In the genomic region with DNA sequence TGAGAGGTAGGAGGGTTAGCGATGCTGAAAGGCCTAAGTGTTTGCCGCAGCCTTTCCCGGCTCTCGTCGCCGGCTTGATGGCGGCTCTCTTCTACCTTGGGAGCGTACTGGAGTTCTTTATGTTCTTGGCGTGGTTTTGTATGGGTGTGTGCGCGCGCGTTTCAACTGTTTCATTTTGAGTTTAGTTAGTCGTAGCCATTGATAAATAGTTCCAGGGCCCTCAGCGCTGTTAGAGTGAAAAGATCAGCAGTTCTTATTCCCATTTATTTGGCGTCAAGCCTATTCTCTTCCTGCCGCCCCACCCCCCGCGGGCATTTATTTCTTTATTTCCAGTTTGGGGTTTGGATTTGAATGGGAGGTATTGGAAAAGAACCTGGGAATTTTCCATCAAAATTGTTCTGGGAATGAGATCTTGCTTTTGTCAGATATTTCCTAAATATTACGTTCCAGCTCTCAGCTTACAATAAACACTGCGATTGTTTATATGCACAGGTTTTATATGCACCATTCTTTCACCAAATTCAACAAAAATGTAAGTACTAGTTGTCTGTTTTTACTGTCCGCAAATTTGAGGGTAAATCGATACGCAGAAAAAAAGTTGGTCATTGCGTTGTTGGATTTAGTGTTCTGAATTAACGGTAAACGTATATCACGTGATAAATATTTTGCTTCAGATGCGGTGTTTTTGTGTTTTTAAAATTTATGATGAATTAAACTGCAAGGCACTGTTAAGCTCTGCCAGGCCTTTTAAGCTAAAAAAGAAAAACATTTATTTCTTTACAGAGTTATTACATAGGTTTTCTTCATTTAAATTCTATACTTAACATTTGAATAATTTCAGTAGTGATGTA, we compare ENCODE assay signal across 8 cellular contexts. TPM values are rescaled to one million over a fixed set of nuclear protein-coding genes. Genes with fewer than 3 reads are reported as not detected.
DNase-seq lines count a peak whose midpoint lies in the region; ATAC-seq, FAIRE-seq and TF ChIP-seq lines count a peak whose summit lies in the region.

No MANE protein-coding gene starts in this region.

- peak overlapping the region in 1 of 2 experiments; percentile 46 for H3K23ac ChIP-seq in mesenchymal stem cell (ENCODE audit: low read length in 2 of 2)

- H3K4me3 ChIP-seq in WERI-Rb-1 (ENCODE audit: low read depth, low read length) = peak overlapping the region; percentile 78
- H3K4me3 ChIP-seq in mesenchymal stem cell (ENCODE audit: insufficient read depth in 1 of 2, low read depth in 1 of 2, low read length in 2 of 2) = peak overlapping the region; percentile 90 to 96

- H3K9me3 ChIP-seq in KOPT-K1 (ENCODE audit: insufficient read depth, low read length, poor library complexity, severe bottlenecking) (no peaks in the 10 kb centered on the region), WERI-Rb-1 (ENCODE audit: severe bottlenecking) (no peaks in the 10 kb centered on the region), mesenchymal stem cell (ENCODE audit: control insufficient read depth, low read length) (no peaks in the 10 kb centered on the region)

- peaks cover 2% of the 10 kb centered on the region for H3K79me1 ChIP-seq in mesenchymal stem cell (replicated peaks; ENCODE audit: low read length, poor library complexity, severe bottlenecking)

- no peak overlapping the region for H2AFZ ChIP-seq in mesenchymal stem cell (ENCODE audit: low read depth, low read length)

- peak overlapping the region; percentile 97 for H4K91ac ChIP-seq in mesenchymal stem cell (ENCODE audit: low read length)

- H3K27me3 ChIP-seq in WERI-Rb-1 (ENCODE audit: insufficient read depth, low read depth, severe bottlenecking) (no peaks in the 10 kb centered on the region), mesenchymal stem cell (ENCODE audit: control insufficient read depth in 1 of 2, insufficient read depth in 1 of 2, low read length in 2 of 2) (no peaks in the 10 kb centered on the region)

- peaks cover 3% of the 10 kb centered on the region for H3K4me1 ChIP-seq in mesenchymal stem cell (ENCODE audit: control insufficient read depth, insufficient read depth, low read depth, low read length)

- DNase-seq in GM12891 (ENCODE audit: insufficient read length, low spot score) (no peak), WERI-Rb-1 (no peak), mesenchymal stem cell (peak; percentile 56), NCI-H226 (no peak)
- DNase-seq in stimulated activated CD8-positive, alpha-beta memory T cell treated with anti-CD3 and anti-CD28 coated beads, Interleukin-7, amount 100 ng/mL, for 24 hours (ENCODE audit: low read depth) = peak; percentile 26

- peaks cover 26% of the 10 kb centered on the region for H3K4me1 Mint-ChIP-seq in dendritic cell treated with granulocyte-macrophage colony-stimulating factor and Interleukin-4, amounts not matched to agents 40 ng/mL and 50 ng/mL, for 4 days (ENCODE audit: low read depth)

- H3K27ac ChIP-seq in KOPT-K1 (ENCODE audit: low read depth, low read length, poor library complexity, severe bottlenecking) (peak overlapping the region; percentile 99), WERI-Rb-1 (peak overlapping the region; percentile 99), mesenchymal stem cell (ENCODE audit: low read length, poor library complexity, severe bottlenecking) (peak overlapping the region; percentile 100)

- no peaks in the 10 kb centered on the region for H3K9me3 Mint-ChIP-seq in dendritic cell treated with granulocyte-macrophage colony-stimulating factor and Interleukin-4, amounts not matched to agents 40 ng/mL and 50 ng/mL, for 4 days

- H4K8ac ChIP-seq in mesenchymal stem cell (ENCODE audit: low read length) = peak overlapping the region; percentile 98

- no peak for TF ChIP-seq CTCF in WERI-Rb-1 (IDR thresholded peaks at IDR 0.05; ENCODE audit: low read depth, low read length)

- peak overlapping the region; percentile 68 for H3K4me2 ChIP-seq in mesenchymal stem cell (ENCODE audit: low read length, poor library complexity, severe bottlenecking)

- no peak for ATAC-seq in GM21447 (IDR thresholded peaks at IDR 0.05; ENCODE audit: unreplicated experiment)

- peak overlapping the region in 1 of 2 experiments; percentile 100 for H3K14ac ChIP-seq in mesenchymal stem cell (ENCODE audit: low read length in 2 of 2)

- intact Hi-C loops in dendritic cell treated with granulocyte-macrophage colony-stimulating factor and Interleukin-4, amounts not matched to agents 40 ng/mL and 50 ng/mL, for 4 days (cut with micrococcal nuclease) = loop anchor here (2.0 to 10.0 kb wide), 6 partner anchors 23 to 823 kb away; a partner anchor contains a TSS

- TF ChIP-seq POLR2A in GM12891 (IDR thresholded peaks at IDR 0.05; ENCODE audit: low read depth, low read length) = peak; percentile 66; the same call in 1 of the 2 replicates

- H3K9ac ChIP-seq in mesenchymal stem cell (ENCODE audit: low read length) = peak overlapping the region; percentile 100

- H3K4me3 Mint-ChIP-seq in dendritic cell treated with granulocyte-macrophage colony-stimulating factor and Interleukin-4, amounts not matched to agents 40 ng/mL and 50 ng/mL, for 4 days = peak overlapping the region; percentile 98

- no peaks in the 10 kb centered on the region for H3K27me3 Mint-ChIP-seq in dendritic cell treated with granulocyte-macrophage colony-stimulating factor and Interleukin-4, amounts not matched to agents 40 ng/mL and 50 ng/mL, for 4 days

- H2BK15ac ChIP-seq in mesenchymal stem cell (ENCODE audit: low read depth, poor library complexity, severe bottlenecking) = peak overlapping the region; percentile 80

- peak overlapping the region; percentile 96 to 100 for H3K4ac ChIP-seq in mesenchymal stem cell (ENCODE audit: low read depth in 1 of 2, low read length in 2 of 2)

- FAIRE-seq in GM12891 (lab: Jason Lieb, UNC) = peak; percentile 79

- no peak overlapping the region for H2AK5ac ChIP-seq in mesenchymal stem cell (ENCODE audit: low read length, severe bottlenecking)

- H2BK120ac ChIP-seq in mesenchymal stem cell (ENCODE audit: low read depth, low read length) = peak overlapping the region; percentile 74

- H2BK12ac ChIP-seq in mesenchymal stem cell (ENCODE audit: low read length in 2 of 2) = no peak overlapping the region

- 7% methylated on average over 18 of the region's 29 CpGs for WGBS in mesenchymal stem cell

- H3K36me3 Mint-ChIP-seq in dendritic cell treated with granulocyte-macrophage colony-stimulating factor and Interleukin-4, amounts not matched to agents 40 ng/mL and 50 ng/mL, for 4 days (ENCODE audit: low read depth) = peaks cover 31% of the 10 kb centered on the region

- peak overlapping the region; percentile 99 for H3K27ac Mint-ChIP-seq in dendritic cell treated with granulocyte-macrophage colony-stimulating factor and Interleukin-4, amounts not matched to agents 40 ng/mL and 50 ng/mL, for 4 days

- peak overlapping the region; percentile 92 for H2BK5ac ChIP-seq in mesenchymal stem cell (ENCODE audit: low read depth, low read length, poor library complexity, severe bottlenecking)

- H3K18ac ChIP-seq in mesenchymal stem cell (ENCODE audit: low read depth in 1 of 2, low read length in 2 of 2) = peak overlapping the region in 1 of 2 experiments; percentile 98

- peaks cover 38% of the 10 kb centered on the region for H3K36me3 ChIP-seq in KOPT-K1 (ENCODE audit: insufficient read depth, low read length)
- peaks cover 37% of the 10 kb centered on the region for H3K36me3 ChIP-seq in WERI-Rb-1
- peaks cover 0 to 11% of the 10 kb centered on the region in 2 experiments for H3K36me3 ChIP-seq in mesenchymal stem cell (ENCODE audit: control insufficient read depth in 1 of 2, insufficient read depth in 2 of 2, low read depth in 1 of 2, low read length in 2 of 2)

TF ChIP-seq in GM12891, 5 proteins besides CTCF, POLR2A, EP300 and RAD21:
- no peak for TF ChIP-seq TAF1 (IDR thresholded peaks at IDR 0.05; ENCODE audit: low read depth, low read length)
- peak; percentile 55; the same call in 1 of the 2 replicates for TF ChIP-seq POLR2AphosphoS5 (IDR thresholded peaks at IDR 0.05; ENCODE audit: low read depth, low read length)

RNA-seq across cellular contexts. Expression of a gene that starts 1.0 kb away (rescaled TPM):
- 10.1 TPM for polyA plus RNA-seq in GM12891 (2012; ENCODE audit: low read depth, missing spikeins)
- polyA plus RNA-seq in mesenchymal stem cell (2013, experiment 1 of 2) = 17.2 TPM
- polyA plus RNA-seq in mesenchymal stem cell (2013, experiment 2 of 2) = 15.9 TPM

Comparison
In these comparisons a context has a peak if more than half of its experiments do, and no peak if none do; other contexts are left out.
1. DNase-seq: peak in mesenchymal stem cell (single experiment) and stimulated activated CD8-positive, alpha-beta memory T cell treated with anti-CD3 and anti-CD28 coated beads, Interleukin-7, amount 100 ng/mL, for 24 hours (single experiment); none in GM12891 (single experiment), WERI-Rb-1 (single experiment) and NCI-H226 (single experiment).
2. Peak in every context shown above with its lines, with median percentiles within 50 percentile points of each other: H3K27ac ChIP-seq.